19 cellular contexts compared by ENCODE assay signal in genomic region chr22:35575116-35575748, GRCh38. TPM values are rescaled to one million over a fixed set of nuclear protein-coding genes. Genes with fewer than 3 reads are reported as not detected.
DNase-seq lines count a peak whose midpoint lies in the region; FAIRE-seq and TF ChIP-seq lines count a peak whose summit lies in the region.
"Had no signal": no experiment of that assay in that cellular context is flagged by ENCODE, and none has a peak within 500 bp of the region (broad histone marks: within the 10 kb centered on the region; RNA-seq: fewer than 3 reads in every experiment).

No MANE protein-coding gene starts in this region.

- peaks cover 7% of the 10 kb centered on the region; the same call in 1 of the 2 replicates for H3K23me2 ChIP-seq in H1 (ENCODE audit: low read depth, low read length)

- H2BK120ac ChIP-seq in H1 (replicated peaks; ENCODE audit: low read depth, low read length) = no peak overlapping the region

- H3K4me3 ChIP-seq in BLaER1 treated with 17β-estradiol and CSF1 and Interleukin-3, amounts not matched to agents 10 nM and 100 nM = no peak overlapping the region
- H3K4me3 ChIP-seq in OCI-LY7 (ENCODE audit: low read depth, low read length, poor library complexity, severe bottlenecking) (no peak overlapping the region), H1 (ENCODE audit: extremely low read depth in 1 of 4, insufficient read depth in 2 of 4, low read depth in 3 of 4, low read length in 4 of 4) (no peak overlapping the region)
- H3K4me3 ChIP-seq: ascending aorta, ovary, smooth muscle cell, upper lobe of left lung had no signal

- WGBS in H1 (ENCODE audit: extremely low coverage in 1 of 2, insufficient coverage in 1 of 2, insufficient read length in 1 of 2, insufficient replicate concordance in 2 of 2, low coverage in 1 of 2, low lambda C conversion rate in 2 of 2, missing lambda C conversion rate in 1 of 2), 2 experiments = 83% methylated on average over 15 of the region's 15 CpGs; no CpG with 5 or more reads in 1 of the 2 experiments

- peaks cover 12% of the 10 kb centered on the region for H3K27me3 Mint-ChIP-seq in type B pancreatic cell

- POLR2A ChIA-PET in OCI-LY7 (lab: Charles Lee) (interaction anchor here (0.8 kb wide), 1 partner anchor 23 kb away, joined by 3 read pairs; no protein-coding TSS in a partner anchor), H1 (lab: Charles Lee; ENCODE audit: partially characterized antibody) (interaction anchor here (0.7 to 1.3 kb wide), 5 partner anchors 20 to 149 kb away, joined by 3 to 5 read pairs (median 3); no protein-coding TSS in a partner anchor)

- H3K9ac ChIP-seq in BLaER1 treated with 17β-estradiol and CSF1 and Interleukin-3, amounts not matched to agents 10 nM and 100 nM = no peak overlapping the region
- no peak overlapping the region for H3K9ac ChIP-seq in H1 (replicated peaks in 1 of 4; ENCODE audit: extremely low read depth in 1 of 4, low read depth in 3 of 4, low read length in 3 of 4)

- H2BK15ac ChIP-seq in H1 (ENCODE audit: low read length) = no peak overlapping the region

- FAIRE-seq in H1 (lab: Jason Lieb, UNC) = no peak
- FAIRE-seq: frontal cortex had no signal

- H3K27me3 ChIP-seq in BLaER1 treated with 17β-estradiol and CSF1 and Interleukin-3, amounts not matched to agents 10 nM and 100 nM = no peaks in the 10 kb centered on the region
- H3K27me3 ChIP-seq in H1 (replicated peaks in 1 of 4; ENCODE audit: control insufficient read depth in 3 of 4, extremely low read depth in 1 of 4, insufficient read depth in 3 of 4, low read length in 3 of 4) = no peaks in the 10 kb centered on the region
- H3K27me3 ChIP-seq: ascending aorta, ovary, upper lobe of left lung had no signal

- no peaks in the 10 kb centered on the region for H3K79me1 ChIP-seq in H1 (ENCODE audit: low read depth, low read length)

- peak; percentile 49 for DNase-seq in OCI-LY7 (ENCODE audit: low spot score)
- DNase-seq in H1 (ENCODE audit: low read depth in 1 of 2, low spot score in 2 of 2) = no peak
- no peak for DNase-seq in COR-L47 (lab: John Stamatoyannopoulos, UW)
- DNase-seq in dermis blood vessel endothelial cell = no peak
- no peak for DNase-seq in NCI-H748 (lab: John Stamatoyannopoulos, UW; ENCODE audit: unreplicated experiment)
- no peak for DNase-seq in type B pancreatic cell (ENCODE audit: extremely low spot score, unreplicated experiment)
- DNase-seq: activated effector memory CD4-positive, alpha-beta T cell treated with anti-CD3 and anti-CD28 coated beads, Interleukin-2, amount 50 U/mL, for 16 hours; cortex of kidney; NCI-H187 treated with DMSO at 0.1 percent for 48 hours; NCI-H526 treated with DMSO at 0.1 percent for 48 hours; ovary; T-cell; upper lobe of left lung had no signal

- peaks cover 0 to 33% (median 22%) of the 10 kb centered on the region in 10 experiments; a peak in 14 of 20 replicates for H3K4me1 ChIP-seq in BLaER1 treated with 17β-estradiol and CSF1 and Interleukin-3, amounts not matched to agents 10 nM and 100 nM
- H3K4me1 ChIP-seq in OCI-LY7 (ENCODE audit: insufficient read depth, low read length, poor library complexity, severe bottlenecking) (no peaks in the 10 kb centered on the region), H1 (replicated peaks in 1 of 4; ENCODE audit: control insufficient read depth in 3 of 4, insufficient read depth in 4 of 4, low read length in 3 of 4) (no peaks in the 10 kb centered on the region)
- H3K4me1 ChIP-seq: ascending aorta, upper lobe of left lung had no signal

- no peak for TF ChIP-seq POLR2A in H1 (IDR thresholded peaks at IDR 0.05; ENCODE audit: control extremely low read depth in 1 of 2, low read depth in 2 of 2, low read length in 2 of 2)

- peak overlapping the region in 2 of 11 experiments; percentile 7 to 16; a peak in 2 of 22 replicates for H3K27ac ChIP-seq in BLaER1 treated with 17β-estradiol and CSF1 and Interleukin-3, amounts not matched to agents 10 nM and 100 nM
- H3K27ac ChIP-seq in OCI-LY7 (ENCODE audit: low read depth, low read length, poor library complexity, severe bottlenecking) (no peak overlapping the region), H1 (ENCODE audit: low read depth, low read length) (no peak overlapping the region)
- H3K27ac ChIP-seq: ascending aorta, ovary, upper lobe of left lung had no signal

- CTCF ChIA-PET in OCI-LY7 (lab: Charles Lee; ENCODE audit: unreplicated experiment) (no interaction called here), H1 (lab: Charles Lee; ENCODE audit: partially characterized antibody) (interaction anchor here (0.6 to 11.8 kb wide), 8 partner anchors 9 to 142 kb away, joined by 3 to 124 read pairs (median 4); no protein-coding TSS in a partner anchor)

- H3K36me3 Mint-ChIP-seq in type B pancreatic cell = no peaks in the 10 kb centered on the region
- H3K36me3 Mint-ChIP-seq: T-cell had no signal

- no peak overlapping the region for H2BK12ac ChIP-seq in H1 (ENCODE audit: low read depth, low read length)

- no peak overlapping the region for H3K4me3 Mint-ChIP-seq in type B pancreatic cell
- H3K4me3 Mint-ChIP-seq: T-cell had no signal

- H2AFZ ChIP-seq in OCI-LY7 (ENCODE audit: low read length) = no peak overlapping the region
- no peak overlapping the region for H2AFZ ChIP-seq in H1 (ENCODE audit: low read length)

- H4K20me1 ChIP-seq in BLaER1 treated with 17β-estradiol and CSF1 and Interleukin-3, amounts not matched to agents 10 nM and 100 nM = no peaks in the 10 kb centered on the region; a peak in 1 of 22 replicates
- H4K20me1 ChIP-seq in OCI-LY7 (ENCODE audit: insufficient read depth, low read length) (no peaks in the 10 kb centered on the region), H1 (replicated peaks in 1 of 2; ENCODE audit: control insufficient read depth in 1 of 2, insufficient read depth in 2 of 2, low read length in 2 of 2) (no peaks in the 10 kb centered on the region)

- TF ChIP-seq CTCF in GM12874 (IDR thresholded peaks at IDR 0.05; ENCODE audit: insufficient read depth, low read depth, low read length) (0 out of 2 replicates have a peak, but pooled peaks have one; percentile 14), OCI-LY7 (conservative IDR thresholded peaks at IDR 0.05; ENCODE audit: low read length) (no peak), H1 (IDR thresholded peaks at IDR 0.05; ENCODE audit: control extremely low read depth in 1 of 3, insufficient read depth in 1 of 3, low read depth in 1 of 3, low read length in 3 of 3) (no peak), type B pancreatic cell (conservative IDR thresholded peaks at IDR 0.05) (no peak)

- H4K8ac ChIP-seq in H1 (ENCODE audit: extremely low read depth, insufficient read depth, low read length) = peak overlapping the region; percentile 90

- H3K9me2 ChIP-seq in OCI-LY7 (ENCODE audit: insufficient read depth, low read length) = no peaks in the 10 kb centered on the region

- no peak overlapping the region for H4K91ac ChIP-seq in H1 (replicated peaks; ENCODE audit: insufficient read length, low read length)

- no peak overlapping the region for H4K5ac ChIP-seq in H1 (ENCODE audit: insufficient read length, low read depth, low read length)

- no peak overlapping the region for H3K56ac ChIP-seq in H1 (replicated peaks; ENCODE audit: insufficient read length, low read depth, low read length)

- H3K27ac Mint-ChIP-seq in type B pancreatic cell = no peak overlapping the region
- H3K27ac Mint-ChIP-seq: T-cell had no signal

- H3K79me2 ChIP-seq in OCI-LY7 (ENCODE audit: insufficient read depth, low read depth, low read length) (no peaks in the 10 kb centered on the region), H1 (ENCODE audit: control insufficient read depth in 1 of 2, insufficient read depth in 2 of 2, low read length in 2 of 2) (no peaks in the 10 kb centered on the region)

- H3K4me1 Mint-ChIP-seq in type B pancreatic cell (ENCODE audit: unreplicated experiment) = peaks cover 5% of the 10 kb centered on the region
- H3K4me1 Mint-ChIP-seq: T-cell had no signal

- H3K23ac ChIP-seq in H1 (ENCODE audit: insufficient read length) = no peak overlapping the region

- intact Hi-C loops in OCI-LY7 (cut with micrococcal nuclease; ENCODE audit: unreplicated experiment) = no loop called here

- BruUV-seq in OCI-LY7 (replicated peaks; lab: Mats Ljungman, UMichigan) = no TSS peak

- H3K4me2 ChIP-seq in BLaER1 treated with 17β-estradiol and CSF1 and Interleukin-3, amounts not matched to agents 10 nM and 100 nM = peak overlapping the region in 9 of 11 experiments; percentile 2 to 66 (median 43); a peak in 15 of 22 replicates
- H3K4me2 ChIP-seq in OCI-LY7 (ENCODE audit: low read length) (peak overlapping the region; percentile 17; the same call in 1 of the 2 replicates), H1 (ENCODE audit: insufficient read depth in 1 of 2, low read depth in 2 of 2, low read length in 2 of 2) (no peak overlapping the region)
- H3K4me2 ChIP-seq: smooth muscle cell had no signal

- no peak overlapping the region for H2AK5ac ChIP-seq in H1 (ENCODE audit: low read depth, low read length)

- H3K36me3 ChIP-seq in BLaER1 treated with 17β-estradiol and CSF1 and Interleukin-3, amounts not matched to agents 10 nM and 100 nM = no peaks in the 10 kb centered on the region
- H3K36me3 ChIP-seq in OCI-LY7 (ENCODE audit: insufficient read depth, low read length) (no peaks in the 10 kb centered on the region), H1 (ENCODE audit: control insufficient read depth in 2 of 4, insufficient read depth in 4 of 4, low read length in 3 of 4) (no peaks in the 10 kb centered on the region)
- H3K36me3 ChIP-seq: ascending aorta, ovary, upper lobe of left lung had no signal

- TF ChIP-seq EP300 in H1 (IDR thresholded peaks at IDR 0.05; ENCODE audit: borderline replicate concordance in 1 of 2, low read depth in 2 of 2, low read length in 2 of 2) = no peak

- H3K9me3 Mint-ChIP-seq in type B pancreatic cell = no peaks in the 10 kb centered on the region
- H3K9me3 Mint-ChIP-seq: T-cell had no signal

- no peak overlapping the region for H2BK5ac ChIP-seq in H1 (ENCODE audit: low read depth, low read length)

- no peaks in the 10 kb centered on the region for H3K9me3 ChIP-seq in BLaER1 treated with 17β-estradiol and CSF1 and Interleukin-3, amounts not matched to agents 10 nM and 100 nM (replicated peaks in 1 of 11)
- no peaks in the 10 kb centered on the region for H3K9me3 ChIP-seq in OCI-LY7 (ENCODE audit: low read length)
- no peaks in the 10 kb centered on the region for H3K9me3 ChIP-seq in H1 (ENCODE audit: insufficient read depth in 2 of 2, low read depth in 1 of 2, low read length in 1 of 2)
- H3K9me3 ChIP-seq: ascending aorta, ovary, upper lobe of left lung had no signal

- H3K14ac ChIP-seq in H1 (ENCODE audit: insufficient read length) = no peak overlapping the region

- no peak overlapping the region for H3K4ac ChIP-seq in H1 (replicated peaks; ENCODE audit: insufficient read length, low read depth, low read length)

- H2BK20ac ChIP-seq in H1 (ENCODE audit: low read length) = no peak overlapping the region

- TF ChIP-seq RAD21 in H1 (IDR thresholded peaks at IDR 0.05 in 1 of 2, conservative IDR thresholded peaks at IDR 0.05 in 1 of 2; ENCODE audit: low read depth in 2 of 2, low read length in 2 of 2) = no peak

- H3K18ac ChIP-seq in H1 (ENCODE audit: extremely low read depth, low read length) = no peak overlapping the region

RNA-seq across cellular contexts. Expression of gene RASD2, which starts 34.6 kb away (rescaled TPM):
- 0.19 TPM in 1 of 2 replicates, not detected in the other for total RNA-seq in OCI-LY7 (2014; rRNA removed; shearing (Covaris generic))
- total RNA-seq in OCI-LY7 (2022) (0.11 TPM in 1 of 2 replicates, not detected in the other), dermis blood vessel endothelial cell (0.17 TPM in 1 of 2 replicates, not detected in the other), type B pancreatic cell (ENCODE audit: low replicate concordance) (0.21 and 0.24 TPM in 2 replicates)
- 4.4 and 5.1 TPM in 2 replicates for total RNA-seq in H1 (2021; fragmentation: NEBNext Ultra II Directional; extraction: Animal tissue kit (Norgen Biotek cat#: 25700))
- polyA plus RNA-seq in H1 (2011; rRNA removed) = 1.9 and 3.8 TPM in 2 replicates
- polyA plus RNA-seq in H1 (2011; cell fraction: cytosol; rRNA removed) = 1.5 TPM
- 2.6 TPM for polyA plus RNA-seq in H1 (2011; cell fraction: nucleus; rRNA removed)
- polyA plus RNA-seq in H1 (2012, experiment 1 of 2) = 2.0 to 4.3 TPM (median 3.4 TPM) in 4 replicates
- polyA plus RNA-seq in H1 (2012, experiment 2 of 2) = 3.1 TPM
- 3.4 TPM for polyA plus RNA-seq in H1 (2013, experiment 1 of 2)
- polyA plus RNA-seq in H1 (2013, experiment 2 of 2) = 3.6 TPM
- 1.5 and 1.9 TPM in 2 replicates for polyA minus RNA-seq in H1 (2011; rRNA and poly(A)+ RNA removed)
- 3.6 TPM for polyA minus RNA-seq in H1 (2011; cell fraction: cytosol; rRNA and poly(A)+ RNA removed)
- polyA minus RNA-seq in H1 (2011; cell fraction: nucleus; rRNA and poly(A)+ RNA removed) = 1.8 TPM
- polyA plus RNA-seq: smooth muscle cell had no signal

RNA-seq across cellular contexts. Expression of gene MB, which starts 41.9 kb away (rescaled TPM):
- not detected in 2 replicates for total RNA-seq in OCI-LY7 (2014; rRNA removed; shearing (Covaris generic))
- total RNA-seq in OCI-LY7 (2022) = not detected in 2 replicates
- total RNA-seq in H1 (2021; fragmentation: NEBNext Ultra II Directional; extraction: Animal tissue kit (Norgen Biotek cat#: 25700)) = not detected in 2 replicates
- polyA plus RNA-seq in H1 (2011; rRNA removed) = 1.5 and 1.7 TPM in 2 replicates
- 1.6 TPM for polyA plus RNA-seq in H1 (2011; cell fraction: cytosol; rRNA removed)
- 1.5 TPM for polyA plus RNA-seq in H1 (2011; cell fraction: nucleus; rRNA removed)
- 0.31 to 1.7 TPM (median 1.2 TPM) in 4 replicates for polyA plus RNA-seq in H1 (2012, experiment 1 of 2)
- 0.24 TPM for polyA plus RNA-seq in H1 (2012, experiment 2 of 2)
- polyA plus RNA-seq in H1 (2013, experiment 1 of 2) = 0.10 TPM
- polyA plus RNA-seq in H1 (2013, experiment 2 of 2) = 0.11 TPM
- polyA minus RNA-seq in H1 (2011; rRNA and poly(A)+ RNA removed) = 0.63 TPM in 1 of 2 replicates, not detected in the other
- polyA minus RNA-seq in H1 (2011; cell fraction: cytosol; rRNA and poly(A)+ RNA removed) = not detected
- not detected for polyA minus RNA-seq in H1 (2011; cell fraction: nucleus; rRNA and poly(A)+ RNA removed)
- not detected in 2 replicates for total RNA-seq in dermis blood vessel endothelial cell
- 0.36 and 0.48 TPM in 2 replicates for total RNA-seq in type B pancreatic cell (ENCODE audit: low replicate concordance)
- total RNA-seq: ascending aorta, frontal cortex, smooth muscle cell, T-cell had no signal
- polyA plus RNA-seq: BJ had no signal

Comparison
In these comparisons a context has a peak if more than half of its experiments do, and no peak if none do; other contexts are left out.
1. H3K4me2 ChIP-seq: peak in BLaER1 treated with 17β-estradiol and CSF1 and Interleukin-3, amounts not matched to agents 10 nM and 100 nM (9 of 11) and OCI-LY7 (single experiment); none in H1 (0 of 2).